ENCODE assay signal across 1 cellular context in genomic region chr4:41982716-41983115, GRCh38.
TF ChIP-seq lines count a peak whose summit lies in the region.

No MANE protein-coding gene starts in this region.

TF ChIP-seq in WTC11, 78 proteins besides CTCF, POLR2A, EP300 and RAD21 (continued from another document):
- TF ChIP-seq PRDM15 (CRISPR knock-in tag; IDR thresholded peaks at IDR 0.05), result no peak
- TF ChIP-seq CBFB (CRISPR knock-in tag; IDR thresholded peaks at IDR 0.05; ENCODE audit: low read depth), result no peak
- no peak for TF ChIP-seq SOX15 (CRISPR knock-in tag; IDR thresholded peaks at IDR 0.05)
- no peak for TF ChIP-seq ZNF232 (CRISPR knock-in tag; IDR thresholded peaks at IDR 0.05)
- TF ChIP-seq ZNF281 (CRISPR knock-in tag; IDR thresholded peaks at IDR 0.05), result no peak
- TF ChIP-seq NFE2L1 (CRISPR knock-in tag; IDR thresholded peaks at IDR 0.05), result no peak
- no peak for TF ChIP-seq ELF4 (CRISPR knock-in tag; IDR thresholded peaks at IDR 0.05; ENCODE audit: low read depth)
- TF ChIP-seq, protein P1, sequence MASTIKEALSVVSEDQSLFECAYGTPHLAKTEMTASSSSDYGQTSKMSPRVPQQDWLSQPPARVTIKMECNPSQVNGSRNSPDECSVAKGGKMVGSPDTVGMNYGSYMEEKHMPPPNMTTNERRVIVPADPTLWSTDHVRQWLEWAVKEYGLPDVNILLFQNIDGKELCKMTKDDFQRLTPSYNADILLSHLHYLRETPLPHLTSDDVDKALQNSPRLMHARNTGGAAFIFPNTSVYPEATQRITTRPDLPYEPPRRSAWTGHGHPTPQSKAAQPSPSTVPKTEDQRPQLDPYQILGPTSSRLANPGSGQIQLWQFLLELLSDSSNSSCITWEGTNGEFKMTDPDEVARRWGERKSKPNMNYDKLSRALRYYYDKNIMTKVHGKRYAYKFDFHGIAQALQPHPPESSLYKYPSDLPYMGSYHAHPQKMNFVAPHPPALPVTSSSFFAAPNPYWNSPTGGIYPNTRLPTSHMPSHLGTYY (CRISPR knock-in tag; IDR thresholded peaks at IDR 0.05), result no peak
- no peak for TF ChIP-seq OVOL2 (CRISPR knock-in tag; IDR thresholded peaks at IDR 0.05; ENCODE audit: borderline replicate concordance)
- no peak for TF ChIP-seq HMGA2 (CRISPR knock-in tag; IDR thresholded peaks at IDR 0.05)
- no peak for TF ChIP-seq CREM (CRISPR knock-in tag; IDR thresholded peaks at IDR 0.05)
